In genomic region chr9:79489241-79490000, GRCh38 we compare ENCODE assay signal across 11 cellular contexts.
DNase-seq lines count a peak whose midpoint lies in the region; ATAC-seq, FAIRE-seq and TF ChIP-seq lines count a peak whose summit lies in the region.
"Had no signal": no experiment of that assay in that cellular context is flagged by ENCODE, and none has a peak within 500 bp of the region (broad histone marks: within the 10 kb centered on the region; RNA-seq: fewer than 3 reads in every experiment).

No MANE protein-coding gene starts in this region.

- H3K27me3 Mint-ChIP-seq in activated naive CD4-positive, alpha-beta T cell treated with anti-CD3 and anti-CD28 coated beads, Interleukin-2, amount 10 ng/mL, durations not matched to agents 7 days and 5 days = peaks cover 4% of the 10 kb centered on the region

- TF ChIP-seq RAD21 in liver (IDR thresholded peaks at IDR 0.05) = no peak

- no peak for ATAC-seq in HG03439 (IDR thresholded peaks at IDR 0.05; ENCODE audit: unreplicated experiment)
- ATAC-seq in HG03139 (IDR thresholded peaks at IDR 0.05; ENCODE audit: unreplicated experiment) = no peak
- ATAC-seq in GM19467 (IDR thresholded peaks at IDR 0.05; ENCODE audit: unreplicated experiment) = no peak

- no peaks in the 10 kb centered on the region for H3K36me3 Mint-ChIP-seq in activated naive CD4-positive, alpha-beta T cell treated with anti-CD3 and anti-CD28 coated beads, Interleukin-2, amount 10 ng/mL, durations not matched to agents 7 days and 5 days

- no peak overlapping the region for H3K9ac ChIP-seq in liver (ENCODE audit: low read depth in 1 of 2, low read length in 2 of 2)
- H3K9ac ChIP-seq: BLaER1 had no signal

- no peaks in the 10 kb centered on the region for H3K4me1 Mint-ChIP-seq in activated naive CD4-positive, alpha-beta T cell treated with anti-CD3 and anti-CD28 coated beads, Interleukin-2, amount 10 ng/mL, durations not matched to agents 7 days and 5 days

- H3K9me3 Mint-ChIP-seq in activated naive CD4-positive, alpha-beta T cell treated with anti-CD3 and anti-CD28 coated beads, Interleukin-2, amount 10 ng/mL, durations not matched to agents 7 days and 5 days = peaks cover 9% of the 10 kb centered on the region

- H3K4me3 ChIP-seq in bronchial epithelial cell (ENCODE audit: low read depth, low read length) (no peak overlapping the region), liver (ENCODE audit: low read depth in 1 of 3, low read length in 3 of 3) (no peak overlapping the region)
- H3K4me3 ChIP-seq: BLaER1 had no signal

- H3K36me3 ChIP-seq in bronchial epithelial cell (ENCODE audit: control insufficient read depth, insufficient read depth, low read length) (no peaks in the 10 kb centered on the region), liver (ENCODE audit: control insufficient read depth in 4 of 4, insufficient read depth in 3 of 4, low read depth in 1 of 4, low read length in 3 of 4) (no peaks in the 10 kb centered on the region)
- H3K36me3 ChIP-seq: BLaER1 had no signal

- no peak overlapping the region for H3K27ac Mint-ChIP-seq in activated naive CD4-positive, alpha-beta T cell treated with anti-CD3 and anti-CD28 coated beads, Interleukin-2, amount 10 ng/mL, durations not matched to agents 7 days and 5 days
- H3K27ac Mint-ChIP-seq: activated T-helper 2 cell treated with anti-CD3 and anti-CD28 coated beads, Interferon-gamma antibody, Interleukin-2, Interleukin-4, amounts not matched to agents 10 μg/mL and 5 μg/mL and 100 μg/mL, durations not matched to agents 14 hours and 24 hours and 36 hours had no signal

- TF ChIP-seq CTCF in 22Rv1 (IDR thresholded peaks at IDR 0.05) (no peak), bronchial epithelial cell (IDR thresholded peaks at IDR 0.05; ENCODE audit: insufficient read depth, low read length, severe bottlenecking) (no peak), liver (IDR thresholded peaks at IDR 0.05; ENCODE audit: low read depth, low read length, missing input control) (no peak)

- DNase-seq in LoVo (ENCODE audit: low spot score) (peak; percentile 23), bronchial epithelial cell (ENCODE audit: low read depth) (peak; percentile 54)
- DNase-seq in activated naive CD4-positive, alpha-beta T cell treated with anti-CD3 and anti-CD28 coated beads, Interleukin-2, amount 10 ng/mL, durations not matched to agents 7 days and 5 days = no peak
- DNase-seq: NCI-H446 treated with DMSO at 0.1 percent for 48 hours had no signal

- no peak overlapping the region for H3K4me3 Mint-ChIP-seq in activated naive CD4-positive, alpha-beta T cell treated with anti-CD3 and anti-CD28 coated beads, Interleukin-2, amount 10 ng/mL, durations not matched to agents 7 days and 5 days

- H3K27me3 ChIP-seq in bronchial epithelial cell (ENCODE audit: control insufficient read depth, insufficient read depth, low read length) = no peaks in the 10 kb centered on the region
- H3K27me3 ChIP-seq in liver (ENCODE audit: control insufficient read depth in 4 of 4, insufficient read depth in 4 of 4, low read length in 3 of 4) = no peaks in the 10 kb centered on the region
- H3K27me3 ChIP-seq: BLaER1 had no signal

- no peak for FAIRE-seq in bronchial epithelial cell (lab: Jason Lieb, UNC)

- H3K9me3 ChIP-seq in liver (ENCODE audit: control insufficient read depth in 4 of 4, low read length in 3 of 4) = peaks cover 0 to 3% (median 0%) of the 10 kb centered on the region in 4 donors

- H3K27ac ChIP-seq in 22Rv1 (0 out of 2 replicates have a peak overlapping the region, but pooled peaks have one; percentile 14), liver (ENCODE audit: low read depth in 1 of 2, low read length in 2 of 2) (no peak overlapping the region)
- H3K27ac ChIP-seq: BLaER1 had no signal

- 52% methylated on average over 7 of the region's 7 CpGs for WGBS in liver

- no peaks in the 10 kb centered on the region for H3K4me1 ChIP-seq in liver (ENCODE audit: control insufficient read depth in 4 of 4, insufficient read depth in 4 of 4, low read length in 3 of 4)
- H3K4me1 ChIP-seq: BLaER1 had no signal

- CTCF ChIA-PET in activated naive CD4-positive, alpha-beta T cell treated with anti-CD3 and anti-CD28 coated beads, Interleukin-2, amount 10 ng/mL, durations not matched to agents 7 days and 5 days (lab: Charles Lee) = no interaction called here

TF ChIP-seq in liver, 16 proteins besides CTCF, POLR2A, EP300 and RAD21:
- TF ChIP-seq MAX (IDR thresholded peaks at IDR 0.05) (no peak), JUND (IDR thresholded peaks at IDR 0.05) (no peak), FOXA2 (IDR thresholded peaks at IDR 0.05) (peak; percentile 41), HNF4A (conservative IDR thresholded peaks at IDR 0.05) (peak in 1 of 2 donors; percentile 32), SP1 (IDR thresholded peaks at IDR 0.05) (no peak), NR2F2 (IDR thresholded peaks at IDR 0.05) (no peak)
- TF ChIP-seq, protein P1, sequence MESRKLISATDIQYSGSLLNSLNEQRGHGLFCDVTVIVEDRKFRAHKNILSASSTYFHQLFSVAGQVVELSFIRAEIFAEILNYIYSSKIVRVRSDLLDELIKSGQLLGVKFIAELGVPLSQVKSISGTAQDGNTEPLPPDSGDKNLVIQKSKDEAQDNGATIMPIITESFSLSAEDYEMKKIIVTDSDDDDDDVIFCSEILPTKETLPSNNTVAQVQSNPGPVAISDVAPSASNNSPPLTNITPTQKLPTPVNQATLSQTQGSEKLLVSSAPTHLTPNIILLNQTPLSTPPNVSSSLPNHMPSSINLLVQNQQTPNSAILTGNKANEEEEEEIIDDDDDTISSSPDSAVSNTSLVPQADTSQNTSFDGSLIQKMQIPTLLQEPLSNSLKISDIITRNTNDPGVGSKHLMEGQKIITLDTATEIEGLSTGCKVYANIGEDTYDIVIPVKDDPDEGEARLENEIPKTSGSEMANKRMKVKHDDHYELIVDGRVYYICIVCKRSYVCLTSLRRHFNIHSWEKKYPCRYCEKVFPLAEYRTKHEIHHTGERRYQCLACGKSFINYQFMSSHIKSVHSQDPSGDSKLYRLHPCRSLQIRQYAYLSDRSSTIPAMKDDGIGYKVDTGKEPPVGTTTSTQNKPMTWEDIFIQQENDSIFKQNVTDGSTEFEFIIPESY (IDR thresholded peaks at IDR 0.05) = no peak
